8 cellular contexts compared by ENCODE assay signal in the genomic region with DNA sequence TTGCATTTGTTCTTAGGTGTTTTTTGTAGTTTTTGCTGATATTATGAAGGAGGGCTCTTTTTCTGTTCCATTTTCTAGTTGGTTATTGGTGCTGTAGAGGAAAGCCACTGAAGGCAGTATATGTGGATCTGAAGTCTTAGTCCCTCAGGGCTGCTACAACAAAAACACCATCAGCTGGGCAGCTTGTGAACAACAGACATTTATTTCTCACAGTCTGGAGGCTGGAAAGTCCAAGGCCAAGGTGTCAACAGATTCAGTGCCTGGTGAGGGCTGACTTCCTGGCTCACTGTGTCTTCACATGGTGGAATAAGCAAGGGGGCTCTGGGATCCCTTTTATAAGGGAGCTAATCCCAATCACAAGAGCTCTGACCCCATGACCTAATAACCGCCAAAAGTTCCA.
"Had no signal": no experiment of that assay in that cellular context is flagged by ENCODE, and none has a peak within 500 bp of the region (broad histone marks: within the 10 kb centered on the region; RNA-seq: fewer than 3 reads in every experiment).

No MANE protein-coding gene starts in this region.

- H3K4me2 ChIP-seq: KMS-11 had no signal

- H3K4me3 ChIP-seq: K562 had no signal

- H3K36me3 Mint-ChIP-seq: IgD-negative memory B cell had no signal

- H3K9ac ChIP-seq: KMS-11 had no signal

- FAIRE-seq: HTR-8/SVneo, K562 had no signal

- H3K27ac Mint-ChIP-seq: IgD-negative memory B cell had no signal

- ATAC-seq: K562 had no signal

- DNase-seq: IMR-90, KBM-7, KG1 had no signal

- H3K4me3 Mint-ChIP-seq: IgD-negative memory B cell had no signal

- H3K27ac ChIP-seq: HL-60, KMS-11 had no signal
